ENCODE assay signal across 8 cellular contexts in the genomic region with DNA sequence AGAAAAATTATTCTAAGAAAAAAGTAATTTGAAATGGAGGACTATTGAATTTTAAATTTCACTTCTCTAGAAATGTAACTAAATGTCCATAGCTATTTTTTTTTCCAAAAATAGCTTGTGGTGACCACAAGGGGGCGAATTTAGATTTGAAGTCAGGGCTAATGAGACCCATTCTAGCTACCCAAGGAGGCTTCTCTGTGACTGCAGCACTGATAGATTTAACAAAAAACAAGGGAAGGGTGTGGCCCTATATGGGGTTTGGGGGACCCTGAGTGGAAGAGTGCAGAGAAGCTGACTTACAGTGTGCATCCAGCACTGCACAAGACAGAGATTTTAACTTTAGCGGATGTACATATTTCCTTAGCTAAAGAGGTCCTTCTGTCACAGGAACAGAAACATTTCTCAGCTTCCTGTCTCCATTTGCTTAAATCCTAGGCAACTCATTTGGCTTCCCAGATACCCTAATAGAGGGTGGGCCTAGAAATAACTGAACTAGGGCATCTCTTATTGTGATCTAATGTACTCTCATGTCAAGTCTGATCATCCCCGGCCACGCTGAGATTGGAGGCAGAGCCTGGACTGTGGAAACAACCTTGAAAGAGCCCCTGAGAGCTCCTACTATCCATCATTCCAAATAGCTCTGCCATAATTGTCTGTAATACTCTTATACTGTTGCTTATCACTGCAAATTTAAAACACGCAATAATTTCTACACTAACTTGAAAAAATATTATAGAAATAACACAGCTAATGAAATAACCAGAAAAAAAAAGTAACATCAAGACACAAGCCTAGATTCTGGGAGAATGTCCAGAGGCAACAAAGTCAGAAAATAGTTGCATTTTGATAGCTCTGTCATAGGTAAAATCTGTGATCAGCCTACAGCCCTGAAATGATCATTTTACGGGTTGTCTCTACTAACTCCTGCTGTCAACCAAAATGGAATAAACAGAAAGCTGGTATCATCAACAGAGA.
A peak's percentile ranks its signal among the peaks of the same experiment; 100 is the strongest.
DNase-seq lines count a peak whose midpoint lies in the region; ATAC-seq, FAIRE-seq and TF ChIP-seq lines count a peak whose summit lies in the region.

No MANE protein-coding gene starts in this region.

- DNase-seq in NCI-H2107 treated with DMSO at 0.1 percent for 48 hours (lab: John Stamatoyannopoulos, UW; ENCODE audit: unreplicated experiment) = peak; percentile 27
- DNase-seq in NCI-H2107 (lab: John Stamatoyannopoulos, UW) = no peak
- no peak for DNase-seq in HFFc6
- peak; percentile 4 for DNase-seq in NCI-H226
- DNase-seq in K562 (ENCODE audit: extremely low read depth in 1 of 4, low spot score in 3 of 4) = peak; percentile 31 to 48 (median 36)
- DNase-seq in medulla oblongata (ENCODE audit: extremely low spot score) = peak; percentile 57
- DNase-seq in activated naive CD4-positive, alpha-beta T cell treated with Interleukin-2 at 50 U/mL for 16 hours = no peak

- in situ Hi-C loops in K562 (cut with MboI) = loop anchor here (25.0 kb wide), 1 partner anchor 597 kb away; no protein-coding TSS in a partner anchor

- no peak overlapping the region for H3K27ac Mint-ChIP-seq in HFFc6

- 13% methylated on average over 6 of the region's 6 CpGs for WGBS in K562 (ENCODE audit: insufficient coverage, low coverage, missing lambda C conversion rate)

- H3K4me1 ChIP-seq in K562 (replicated peaks in 1 of 2; ENCODE audit: control insufficient read depth in 2 of 2, insufficient read depth in 2 of 2, low read length in 2 of 2) = no peaks in the 10 kb centered on the region

- H3K27ac ChIP-seq in K562 (ENCODE audit: extremely low read depth, low read depth, low read length) = no peak overlapping the region

- H3K27me3 Mint-ChIP-seq in HFFc6 (ENCODE audit: insufficient read depth) = no peaks in the 10 kb centered on the region; the same call in 1 of the 2 replicates

- H3K36me3 Mint-ChIP-seq in HFFc6 (ENCODE audit: low read depth) = no peaks in the 10 kb centered on the region

- no peak for TF ChIP-seq POLR2A in K562 (conservative IDR thresholded peaks at IDR 0.05)

- no peak for TF ChIP-seq EP300 in K562 (IDR thresholded peaks at IDR 0.05; ENCODE audit: low read length)

- no peaks in the 10 kb centered on the region for H3K4me1 Mint-ChIP-seq in HFFc6 (ENCODE audit: low read depth)

- ATAC-seq in K562 = peak; percentile 78
- ATAC-seq in GM18858 (IDR thresholded peaks at IDR 0.05; ENCODE audit: unreplicated experiment) = no peak

- no peaks in the 10 kb centered on the region; a peak in 1 of 5 replicates for H3K27me3 ChIP-seq in K562 (ENCODE audit: control insufficient read depth in 2 of 2, insufficient read depth in 2 of 2, low read length in 2 of 2)

- no peaks in the 10 kb centered on the region for H3K9me3 ChIP-seq in K562 (replicated peaks; ENCODE audit: control insufficient read depth, insufficient read depth, low read depth, low read length)

- peak; percentile 75 for FAIRE-seq in K562 (lab: Jason Lieb, UNC)

- H3K9me3 Mint-ChIP-seq in HFFc6 = no peaks in the 10 kb centered on the region

- H3K4me3 Mint-ChIP-seq in HFFc6 = no peak overlapping the region

- no peaks in the 10 kb centered on the region for H3K9me1 ChIP-seq in K562 (ENCODE audit: control insufficient read depth, insufficient read depth, low read length)

- H3K9ac ChIP-seq in K562 (ENCODE audit: insufficient read depth in 1 of 2, low read depth in 2 of 2, low read length in 2 of 2) = no peak overlapping the region

- no TSS peak for BruUV-seq in K562 (replicated peaks; lab: Mats Ljungman, UMichigan)

- TF ChIP-seq RAD21 in K562 (CRISPR knock-in tag; conservative IDR thresholded peaks at IDR 0.05 in 1 of 2, IDR thresholded peaks at IDR 0.05 in 1 of 2) = peak; percentile 53 to 66

- H3K79me2 ChIP-seq in K562 (ENCODE audit: control insufficient read depth, insufficient read depth, low read length) = no peaks in the 10 kb centered on the region

- POLR2A ChIA-PET in K562 (lab: Yijun Ruan, JAX) = interaction anchor here (0.6 to 1.0 kb wide), 3 partner anchors 14 to 1162 kb away, joined by 3 to 4 read pairs (median 4); partner anchors contain the start of gene CEP162

- H4K20me1 ChIP-seq in K562 (replicated peaks; ENCODE audit: control insufficient read depth, insufficient read depth, low read length) = no peaks in the 10 kb centered on the region

- no peak overlapping the region for H3K4me2 ChIP-seq in K562 (ENCODE audit: insufficient read depth, low read length)

- no peaks in the 10 kb centered on the region for H3K36me3 ChIP-seq in K562 (ENCODE audit: control insufficient read depth, insufficient read depth, low read length)

- intact Hi-C loops in K562 (cut with micrococcal nuclease) = loop anchor here (10.0 kb wide), 1 partner anchor 199 kb away; no protein-coding TSS in a partner anchor

- TF ChIP-seq CTCF in HFFc6 (IDR thresholded peaks at IDR 0.05) (peak; percentile 83), K562 (IDR thresholded peaks at IDR 0.05 in 2 of 3, conservative IDR thresholded peaks at IDR 0.05 in 1 of 3; ENCODE audit: insufficient read depth in 2 of 3, low read depth in 1 of 3, low read length in 3 of 3) (peak; percentile 33 to 68 (median 59); a peak in 5 of 6 replicates)

- CTCF ChIA-PET in K562 (lab: Yijun Ruan, JAX; ENCODE audit: low intra/inter-chr PET ratio) = interaction anchor here (0.7 to 1.5 kb wide), 3 partner anchors 22 to 1582 kb away, joined by 3 to 10 read pairs (median 3); no protein-coding TSS in a partner anchor

- H3K4me3 ChIP-seq in K562 = no peak overlapping the region

- no peak overlapping the region for H2AFZ ChIP-seq in K562 (ENCODE audit: low read depth, low read length)

TF ChIP-seq in K562, 482 proteins besides CTCF, POLR2A, EP300 and RAD21 (continues in another document):
- TF ChIP-seq ZNF384 (IDR thresholded peaks at IDR 0.05; ENCODE audit: low read depth, low read length) (peak; percentile 54; the same call in 1 of the 2 replicates), TSHZ1 (CRISPR knock-in tag; IDR thresholded peaks at IDR 0.05) (no peak)
- TF ChIP-seq, protein P1, sequence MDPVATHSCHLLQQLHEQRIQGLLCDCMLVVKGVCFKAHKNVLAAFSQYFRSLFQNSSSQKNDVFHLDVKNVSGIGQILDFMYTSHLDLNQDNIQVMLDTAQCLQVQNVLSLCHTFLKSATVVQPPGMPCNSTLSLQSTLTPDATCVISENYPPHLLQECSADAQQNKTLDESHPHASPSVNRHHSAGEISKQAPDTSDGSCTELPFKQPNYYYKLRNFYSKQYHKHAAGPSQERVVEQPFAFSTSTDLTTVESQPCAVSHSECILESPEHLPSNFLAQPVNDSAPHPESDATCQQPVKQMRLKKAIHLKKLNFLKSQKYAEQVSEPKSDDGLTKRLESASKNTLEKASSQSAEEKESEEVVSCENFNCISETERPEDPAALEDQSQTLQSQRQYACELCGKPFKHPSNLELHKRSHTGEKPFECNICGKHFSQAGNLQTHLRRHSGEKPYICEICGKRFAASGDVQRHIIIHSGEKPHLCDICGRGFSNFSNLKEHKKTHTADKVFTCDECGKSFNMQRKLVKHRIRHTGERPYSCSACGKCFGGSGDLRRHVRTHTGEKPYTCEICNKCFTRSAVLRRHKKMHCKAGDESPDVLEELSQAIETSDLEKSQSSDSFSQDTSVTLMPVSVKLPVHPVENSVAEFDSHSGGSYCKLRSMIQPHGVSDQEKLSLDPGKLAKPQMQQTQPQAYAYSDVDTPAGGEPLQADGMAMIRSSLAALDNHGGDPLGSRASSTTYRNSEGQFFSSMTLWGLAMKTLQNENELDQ (CRISPR knock-in tag; IDR thresholded peaks at IDR 0.05; ENCODE audit: borderline replicate concordance) = no peak
- TF ChIP-seq, protein P2, sequence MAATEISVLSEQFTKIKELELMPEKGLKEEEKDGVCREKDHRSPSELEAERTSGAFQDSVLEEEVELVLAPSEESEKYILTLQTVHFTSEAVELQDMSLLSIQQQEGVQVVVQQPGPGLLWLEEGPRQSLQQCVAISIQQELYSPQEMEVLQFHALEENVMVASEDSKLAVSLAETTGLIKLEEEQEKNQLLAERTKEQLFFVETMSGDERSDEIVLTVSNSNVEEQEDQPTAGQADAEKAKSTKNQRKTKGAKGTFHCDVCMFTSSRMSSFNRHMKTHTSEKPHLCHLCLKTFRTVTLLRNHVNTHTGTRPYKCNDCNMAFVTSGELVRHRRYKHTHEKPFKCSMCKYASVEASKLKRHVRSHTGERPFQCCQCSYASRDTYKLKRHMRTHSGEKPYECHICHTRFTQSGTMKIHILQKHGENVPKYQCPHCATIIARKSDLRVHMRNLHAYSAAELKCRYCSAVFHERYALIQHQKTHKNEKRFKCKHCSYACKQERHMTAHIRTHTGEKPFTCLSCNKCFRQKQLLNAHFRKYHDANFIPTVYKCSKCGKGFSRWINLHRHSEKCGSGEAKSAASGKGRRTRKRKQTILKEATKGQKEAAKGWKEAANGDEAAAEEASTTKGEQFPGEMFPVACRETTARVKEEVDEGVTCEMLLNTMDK (IDR thresholded peaks at IDR 0.05; ENCODE audit: borderline replicate concordance, insufficient read depth, low read depth, low read length, poor library complexity, severe bottlenecking) = peak; percentile 10

Comparison
In these comparisons a context has a peak if more than half of its experiments do, and no peak if none do; other contexts are left out.
1. DNase-seq: peak in NCI-H2107 treated with DMSO at 0.1 percent for 48 hours (single experiment), NCI-H226 (single experiment), K562 (4 of 4) and medulla oblongata (single experiment); none in NCI-H2107 (single experiment), HFFc6 (single experiment) and activated naive CD4-positive, alpha-beta T cell treated with Interleukin-2 at 50 U/mL for 16 hours (single experiment).